Comparison of ENCODE assay signal across 17 cellular contexts in genomic region chr14:68611611-68612010, GRCh38.
DNase-seq lines count a peak whose midpoint lies in the region; ATAC-seq, FAIRE-seq and TF ChIP-seq lines count a peak whose summit lies in the region.
"Had no signal": no experiment of that assay in that cellular context is flagged by ENCODE, and none has a peak within 500 bp of the region (broad histone marks: within the 10 kb centered on the region; RNA-seq: fewer than 3 reads in every experiment).

No MANE protein-coding gene starts in this region.

- TF ChIP-seq POLR2A in prostate gland (IDR thresholded peaks at IDR 0.05) = no peak
- TF ChIP-seq POLR2A in upper lobe of left lung (IDR thresholded peaks at IDR 0.05) = no peak

- no peak for FAIRE-seq in bronchial epithelial cell (lab: Jason Lieb, UNC)
- FAIRE-seq: K562 had no signal

- no peaks in the 10 kb centered on the region for H3K9me3 ChIP-seq in right cardiac atrium (ENCODE audit: control insufficient read depth, low read length)
- H3K9me3 ChIP-seq in prostate gland = no peaks in the 10 kb centered on the region
- peaks cover 7 to 25% (median 22%) of the 10 kb centered on the region in 4 donors for H3K9me3 ChIP-seq in upper lobe of left lung
- H3K9me3 ChIP-seq in HAP-1 = no peaks in the 10 kb centered on the region; the same call in 1 of the 2 replicates

- H3K4me1 ChIP-seq in right cardiac atrium (ENCODE audit: control insufficient read depth, insufficient read depth, low read length) = peaks cover 17% of the 10 kb centered on the region
- H3K4me1 ChIP-seq in prostate gland (replicated peaks) = peaks cover 22% of the 10 kb centered on the region
- peaks cover 31 to 43% (median 37%) of the 10 kb centered on the region in 4 donors for H3K4me1 ChIP-seq in upper lobe of left lung
- H3K4me1 ChIP-seq in HAP-1 = no peaks in the 10 kb centered on the region

- intact Hi-C loops in right cardiac atrium (cut with DNase I) = no loop called here
- intact Hi-C loops in prostate gland (cut with DNase I) = no loop called here

- H3K27ac ChIP-seq in right cardiac atrium (ENCODE audit: low read length) (peak overlapping the region; percentile 48), prostate gland (peak overlapping the region; percentile 64 to 65), upper lobe of left lung (peak overlapping the region in 3 of 4 donors; percentile 13 to 64 (median 60))
- H3K27ac ChIP-seq: parathyroid adenoma had no signal

- no peak for TF ChIP-seq EP300 in upper lobe of left lung (IDR thresholded peaks at IDR 0.05)

- DNase-seq in bronchial epithelial cell (ENCODE audit: low read depth) = peak; percentile 53
- DNase-seq in right cardiac atrium = no peak
- peak; percentile 63 for DNase-seq in prostate gland (ENCODE audit: low spot score)
- no peak for DNase-seq in upper lobe of left lung
- DNase-seq in NCI-H1417 (lab: John Stamatoyannopoulos, UW) = no peak
- no peak for DNase-seq in HAP-1 (ENCODE audit: low spot score in 2 of 2)
- DNase-seq: activated CD4-positive, alpha-beta T cell treated with anti-CD3 and anti-CD28 coated beads for 36 hours; activated effector memory CD4-positive, alpha-beta T cell treated with Interleukin-2 at 50 U/mL for 16 hours; amniotic stem cell; Caco-2; H7; NCI-H2029; NCI-H446 treated with DMSO at 0.1 percent for 48 hours had no signal

- in situ Hi-C loops in HAP-1 (cut with MboI; ENCODE audit: low sequenced_read_pairs) = no loop called here

- H3K27me3 ChIP-seq in bronchial epithelial cell (ENCODE audit: control insufficient read depth, insufficient read depth, low read length) (no peaks in the 10 kb centered on the region), right cardiac atrium (ENCODE audit: control insufficient read depth, insufficient read depth) (no peaks in the 10 kb centered on the region), prostate gland (replicated peaks; ENCODE audit: insufficient read depth) (no peaks in the 10 kb centered on the region), upper lobe of left lung (no peaks in the 10 kb centered on the region), HAP-1 (ENCODE audit: low read depth) (no peaks in the 10 kb centered on the region)

- WGBS in right cardiac atrium = 51% methylated on average over 4 of the region's 4 CpGs
- WGBS in prostate gland = 16% methylated on average over 4 of the region's 4 CpGs
- WGBS in upper lobe of left lung, 2 donors = 73 to 80% methylated on average over 4 of the region's 4 CpGs

- H3K4me3 ChIP-seq in bronchial epithelial cell (ENCODE audit: low read depth, low read length) (no peak overlapping the region), right cardiac atrium (ENCODE audit: low read length) (no peak overlapping the region), prostate gland (no peak overlapping the region), upper lobe of left lung (no peak overlapping the region), HAP-1 (no peak overlapping the region)
- H3K4me3 ChIP-seq: K562 had no signal

- H3K36me3 ChIP-seq in bronchial epithelial cell (ENCODE audit: control insufficient read depth, insufficient read depth, low read length) (no peaks in the 10 kb centered on the region), prostate gland (no peaks in the 10 kb centered on the region), upper lobe of left lung (no peaks in the 10 kb centered on the region), HAP-1 (replicated peaks) (no peaks in the 10 kb centered on the region)

- no peak for TF ChIP-seq CTCF in bronchial epithelial cell (IDR thresholded peaks at IDR 0.05; ENCODE audit: insufficient read depth, low read length, severe bottlenecking)
- peak in 1 of 4 experiments; percentile 28 for TF ChIP-seq CTCF in prostate gland (IDR thresholded peaks at IDR 0.05)
- no peak for TF ChIP-seq CTCF in upper lobe of left lung (IDR thresholded peaks at IDR 0.05)

- no peak for ATAC-seq in right cardiac atrium
- no peak for ATAC-seq in upper lobe of left lung (ENCODE audit: low FRiP score in 2 of 2)
- no peak for ATAC-seq in activated CD4-positive, CD25-positive, alpha-beta regulatory T cell treated with anti-CD3 and anti-CD28 coated beads, Interleukin-2, amount 50 U/mL, for 24 hours
- ATAC-seq: activated CD4-positive, alpha-beta T cell treated with anti-CD3 and anti-CD28 coated beads for 36 hours; K562; stimulated activated effector memory CD8-positive, alpha-beta T cell treated with anti-CD3 and anti-CD28 coated beads, Interleukin-12 subunit alpha, Interleukin-12 subunit beta, amount 100 ng/mL, for 72 hours had no signal

Comparison
In these comparisons a context has a peak if more than half of its experiments do, and no peak if none do; other contexts are left out.
1. DNase-seq: peak in bronchial epithelial cell (single experiment) and prostate gland (single experiment); none in right cardiac atrium (0 of 3), upper lobe of left lung (0 of 2), NCI-H1417 (0 of 3) and HAP-1 (0 of 2).
2. Peak in every context shown above with its lines, with median percentiles within 50 percentile points of each other: H3K27ac ChIP-seq.